Comparison of ENCODE assay signal across 1 cellular context in genomic region chrX:113260474-113260873, GRCh38.
TF ChIP-seq lines count a peak whose summit lies in the region.

No MANE protein-coding gene starts in this region.

TF ChIP-seq in GM23338, 12 proteins besides CTCF, POLR2A, EP300 and RAD21 (continued from another document):
- TF ChIP-seq REST (IDR thresholded peaks at IDR 0.05; ENCODE audit: unreplicated experiment): no peak
- TF ChIP-seq JUNB (IDR thresholded peaks at IDR 0.05; ENCODE audit: unreplicated experiment): no peak
- TF ChIP-seq, protein P1, sequence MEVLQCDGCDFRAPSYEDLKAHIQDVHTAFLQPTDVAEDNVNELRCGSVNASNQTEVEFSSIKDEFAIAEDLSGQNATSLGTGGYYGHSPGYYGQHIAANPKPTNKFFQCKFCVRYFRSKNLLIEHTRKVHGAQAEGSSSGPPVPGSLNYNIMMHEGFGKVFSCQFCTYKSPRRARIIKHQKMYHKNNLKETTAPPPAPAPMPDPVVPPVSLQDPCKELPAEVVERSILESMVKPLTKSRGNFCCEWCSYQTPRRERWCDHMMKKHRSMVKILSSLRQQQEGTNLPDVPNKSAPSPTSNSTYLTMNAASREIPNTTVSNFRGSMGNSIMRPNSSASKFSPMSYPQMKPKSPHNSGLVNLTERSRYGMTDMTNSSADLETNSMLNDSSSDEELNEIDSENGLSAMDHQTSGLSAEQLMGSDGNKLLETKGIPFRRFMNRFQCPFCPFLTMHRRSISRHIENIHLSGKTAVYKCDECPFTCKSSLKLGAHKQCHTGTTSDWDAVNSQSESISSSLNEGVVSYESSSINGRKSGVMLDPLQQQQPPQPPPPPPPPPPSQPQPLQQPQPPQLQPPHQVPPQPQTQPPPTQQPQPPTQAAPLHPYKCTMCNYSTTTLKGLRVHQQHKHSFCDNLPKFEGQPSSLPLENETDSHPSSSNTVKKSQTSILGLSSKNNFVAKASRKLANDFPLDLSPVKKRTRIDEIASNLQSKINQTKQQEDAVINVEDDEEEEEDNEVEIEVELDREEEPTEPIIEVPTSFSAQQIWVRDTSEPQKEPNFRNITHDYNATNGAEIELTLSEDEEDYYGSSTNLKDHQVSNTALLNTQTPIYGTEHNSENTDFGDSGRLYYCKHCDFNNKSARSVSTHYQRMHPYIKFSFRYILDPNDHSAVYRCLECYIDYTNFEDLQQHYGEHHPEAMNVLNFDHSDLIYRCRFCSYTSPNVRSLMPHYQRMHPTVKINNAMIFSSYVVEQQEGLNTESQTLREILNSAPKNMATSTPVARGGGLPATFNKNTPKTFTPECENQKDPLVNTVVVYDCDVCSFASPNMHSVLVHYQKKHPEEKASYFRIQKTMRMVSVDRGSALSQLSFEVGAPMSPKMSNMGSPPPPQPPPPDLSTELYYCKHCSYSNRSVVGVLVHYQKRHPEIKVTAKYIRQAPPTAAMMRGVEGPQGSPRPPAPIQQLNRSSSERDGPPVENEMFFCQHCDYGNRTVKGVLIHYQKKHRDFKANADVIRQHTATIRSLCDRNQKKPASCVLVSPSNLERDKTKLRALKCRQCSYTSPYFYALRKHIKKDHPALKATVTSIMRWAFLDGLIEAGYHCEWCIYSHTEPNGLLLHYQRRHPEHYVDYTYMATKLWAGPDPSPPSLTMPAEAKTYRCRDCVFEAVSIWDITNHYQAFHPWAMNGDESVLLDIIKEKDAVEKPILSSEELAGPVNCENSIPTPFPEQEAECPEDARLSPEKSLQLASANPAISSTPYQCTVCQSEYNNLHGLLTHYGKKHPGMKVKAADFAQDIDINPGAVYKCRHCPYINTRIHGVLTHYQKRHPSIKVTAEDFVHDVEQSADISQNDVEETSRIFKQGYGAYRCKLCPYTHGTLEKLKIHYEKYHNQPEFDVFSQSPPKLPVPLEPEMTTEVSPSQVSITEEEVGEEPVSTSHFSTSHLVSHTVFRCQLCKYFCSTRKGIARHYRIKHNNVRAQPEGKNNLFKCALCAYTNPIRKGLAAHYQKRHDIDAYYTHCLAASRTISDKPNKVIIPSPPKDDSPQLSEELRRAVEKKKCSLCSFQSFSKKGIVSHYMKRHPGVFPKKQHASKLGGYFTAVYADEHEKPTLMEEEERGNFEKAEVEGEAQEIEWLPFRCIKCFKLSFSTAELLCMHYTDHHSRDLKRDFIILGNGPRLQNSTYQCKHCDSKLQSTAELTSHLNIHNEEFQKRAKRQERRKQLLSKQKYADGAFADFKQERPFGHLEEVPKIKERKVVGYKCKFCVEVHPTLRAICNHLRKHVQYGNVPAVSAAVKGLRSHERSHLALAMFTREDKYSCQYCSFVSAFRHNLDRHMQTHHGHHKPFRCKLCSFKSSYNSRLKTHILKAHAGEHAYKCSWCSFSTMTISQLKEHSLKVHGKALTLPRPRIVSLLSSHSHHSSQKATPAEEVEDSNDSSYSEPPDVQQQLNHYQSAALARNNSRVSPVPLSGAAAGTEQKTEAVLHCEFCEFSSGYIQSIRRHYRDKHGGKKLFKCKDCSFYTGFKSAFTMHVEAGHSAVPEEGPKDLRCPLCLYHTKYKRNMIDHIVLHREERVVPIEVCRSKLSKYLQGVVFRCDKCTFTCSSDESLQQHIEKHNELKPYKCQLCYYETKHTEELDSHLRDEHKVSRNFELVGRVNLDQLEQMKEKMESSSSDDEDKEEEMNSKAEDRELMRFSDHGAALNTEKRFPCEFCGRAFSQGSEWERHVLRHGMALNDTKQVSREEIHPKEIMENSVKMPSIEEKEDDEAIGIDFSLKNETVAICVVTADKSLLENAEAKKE (CRISPR knock-in tag; IDR thresholded peaks at IDR 0.05): no peak
